8 cellular contexts compared by ENCODE assay signal in genomic region chr3:40309925-40310635, GRCh38. TPM values are rescaled to one million over a fixed set of nuclear protein-coding genes. Genes with fewer than 3 reads are reported as not detected.
A peak's percentile ranks its signal among the peaks of the same experiment; 100 is the strongest.
DNase-seq lines count a peak whose midpoint lies in the region; ATAC-seq, FAIRE-seq and TF ChIP-seq lines count a peak whose summit lies in the region.

No MANE protein-coding gene starts in this region.

- H3K36me3 ChIP-seq in BE2C (peaks cover 20% of the 10 kb centered on the region), small intestine (ENCODE audit: control insufficient read depth in 2 of 2, insufficient read depth in 2 of 2, low read length in 2 of 2) (peaks cover 5 to 9% of the 10 kb centered on the region in 2 donors)

- ATAC-seq in GM18907 (IDR thresholded peaks at IDR 0.05; ENCODE audit: unreplicated experiment) (peak; percentile 36), HG03103 (IDR thresholded peaks at IDR 0.05; ENCODE audit: low read depth, unreplicated experiment) (peak; percentile 23)

- FAIRE-seq in small intestine (lab: Jason Lieb, UNC) = no peak

- no peak for TF ChIP-seq CTCF in BE2C (IDR thresholded peaks at IDR 0.05; ENCODE audit: low read depth, low read length)
- TF ChIP-seq CTCF in cardiac fibroblast (IDR thresholded peaks at IDR 0.05; ENCODE audit: low read depth, low read length) = no peak

- 0% methylated on average over 40 to 47 of the region's 47 CpGs for WGBS in small intestine, 3 donors

- no peaks in the 10 kb centered on the region for H3K9me3 ChIP-seq in BE2C
- H3K9me3 ChIP-seq in small intestine (ENCODE audit: control insufficient read depth, low read depth) = no peaks in the 10 kb centered on the region

- peak; percentile 24 for DNase-seq in BE2C
- peak; percentile 22 for DNase-seq in SK-N-DZ (ENCODE audit: low spot score)
- peak; percentile 50 to 66 for DNase-seq in cardiac fibroblast (ENCODE audit: low read depth in 2 of 2)
- peak; percentile 52 for DNase-seq in inferior parietal cortex (ENCODE audit: extremely low spot score)
- peak; percentile 38 for DNase-seq in small intestine
- DNase-seq in GOT3 (lab: John Stamatoyannopoulos, UW) = no peak

- H3K4me1 ChIP-seq in BE2C (no peaks in the 10 kb centered on the region; the same call in 1 of the 2 replicates), small intestine (ENCODE audit: control insufficient read depth in 2 of 2, insufficient read depth in 1 of 2, low read depth in 1 of 2, low read length in 1 of 2) (peaks cover 6% of the 10 kb centered on the region in 2 donors)

- H3K27me3 ChIP-seq in BE2C (no peaks in the 10 kb centered on the region), small intestine (ENCODE audit: control insufficient read depth in 2 of 2, insufficient read depth in 2 of 2, low read length in 2 of 2) (no peaks in the 10 kb centered on the region)

- peak overlapping the region; percentile 76 for H3K4me3 ChIP-seq in BE2C (ENCODE audit: low read depth, low read length)
- peak overlapping the region; percentile 88 to 89 for H3K4me3 ChIP-seq in cardiac fibroblast (replicated peaks in 1 of 2; ENCODE audit: low read depth in 2 of 2, low read length in 2 of 2)
- H3K4me3 ChIP-seq in small intestine (ENCODE audit: low read depth in 1 of 2, low read length in 2 of 2) = peak overlapping the region; percentile 76 to 99

- peak overlapping the region; percentile 92 to 97 for H3K27ac ChIP-seq in small intestine (ENCODE audit: low read depth in 1 of 2, low read length in 1 of 2)

RNA-seq across cellular contexts. Expression of gene EIF1B, which starts 0.6 kb away (rescaled TPM):
- polyA plus RNA-seq in BE2C (2012; ENCODE audit: insufficient read depth, insufficient read length, low read depth) = 29.7 TPM
- 13.3 and 16.9 TPM in 2 replicates for polyA plus RNA-seq in SK-N-DZ (2014; cell fraction: cytosol; rRNA removed)
- 14.6 and 29.1 TPM in 2 replicates for polyA plus RNA-seq in SK-N-DZ (2014; cell fraction: nucleus; rRNA removed)
- 100 to 1,000 TPM in 1 of 3 donors, 10 to 100 TPM in 2; 56.1 to 107 (median 81.4) TPM for polyA plus RNA-seq in small intestine
